In genomic region chr17:45394913-45395568, GRCh38 we compare ENCODE assay signal across 1 cellular context.
TF ChIP-seq lines count a peak whose summit lies in the region.

No MANE protein-coding gene starts in this region.

TF ChIP-seq in K562, 482 proteins besides CTCF, POLR2A, EP300 and RAD21 (continued from another document and continues in another):
- TF ChIP-seq PCBP1 (IDR thresholded peaks at IDR 0.05; ENCODE audit: low read depth, low read length, poor library complexity, severe bottlenecking) (peak; percentile 54), ZNF512 (tag; IDR thresholded peaks at IDR 0.05) (no peak), ZNF707 (CRISPR knock-in tag; conservative IDR thresholded peaks at IDR 0.05) (no peak), TGIF2 (CRISPR knock-in tag; IDR thresholded peaks at IDR 0.05) (no peak), RFX1 (IDR thresholded peaks at IDR 0.05) (no peak), ZNF316 (IDR thresholded peaks at IDR 0.05) (no peak), KLF13 (tag; IDR thresholded peaks at IDR 0.05; ENCODE audit: borderline replicate concordance, low read depth) (no peak), HBP1 (CRISPR knock-in tag; IDR thresholded peaks at IDR 0.05) (no peak), E2F5 (CRISPR knock-in tag; IDR thresholded peaks at IDR 0.05) (no peak), ATF4 (CRISPR knock-in tag; IDR thresholded peaks at IDR 0.05) (no peak), RUNX1 (IDR thresholded peaks at IDR 0.05; ENCODE audit: low read depth) (no peak), POLR2AphosphoS5 (IDR thresholded peaks at IDR 0.05; ENCODE audit: control insufficient read depth, insufficient read depth, low read depth, low read length) (peak; percentile 79), STAT5A (IDR thresholded peaks at IDR 0.05; ENCODE audit: borderline replicate concordance, low read length) (peak; percentile 57; the same call in 1 of the 2 replicates), SAP30 (IDR thresholded peaks at IDR 0.05; ENCODE audit: borderline replicate concordance, insufficient read depth, low read depth, low read length, poor library complexity, severe bottlenecking) (no peak), RAD51 (IDR thresholded peaks at IDR 0.05; ENCODE audit: borderline replicate concordance, low read depth) (no peak), ZNF239 (CRISPR knock-in tag; IDR thresholded peaks at IDR 0.05) (no peak), TCF7 (IDR thresholded peaks at IDR 0.05; ENCODE audit: borderline replicate concordance) (no peak), CREB1 (IDR thresholded peaks at IDR 0.05) (peak; percentile 75), CREB1 (CRISPR knock-in tag; IDR thresholded peaks at IDR 0.05) (peak; percentile 80), ZNF696 (CRISPR knock-in tag; conservative IDR thresholded peaks at IDR 0.05) (no peak), HLTF (IDR thresholded peaks at IDR 0.05) (0 out of 2 replicates have a peak, but pooled peaks have one; percentile 77), ZNF778 (CRISPR knock-in tag; IDR thresholded peaks at IDR 0.05) (no peak), ZNF583 (CRISPR knock-in tag; IDR thresholded peaks at IDR 0.05) (no peak), CREB3 (tag; conservative IDR thresholded peaks at IDR 0.05; ENCODE audit: low read depth) (no peak), ZNF184 (CRISPR knock-in tag; IDR thresholded peaks at IDR 0.05) (no peak), ZNF165 (CRISPR knock-in tag; IDR thresholded peaks at IDR 0.05; ENCODE audit: borderline replicate concordance) (no peak), PKNOX1 (IDR thresholded peaks at IDR 0.05) (peak; percentile 24; the same call in 1 of the 2 replicates), LARP7 (IDR thresholded peaks at IDR 0.05) (no peak), PML (IDR thresholded peaks at IDR 0.05; ENCODE audit: low read length) (0 out of 2 replicates have a peak, but pooled peaks have one; percentile 48), PHB (CRISPR knock-in tag; IDR thresholded peaks at IDR 0.05) (no peak), HDAC1 (IDR thresholded peaks at IDR 0.05) (peak in 1 of 2 experiments; percentile 80; a peak in 1 of 4 replicates), MCM7 (IDR thresholded peaks at IDR 0.05) (no peak), MTA2 (IDR thresholded peaks at IDR 0.05; ENCODE audit: low read depth) (peak; percentile 69; the same call in 1 of the 2 replicates), TRIM28 (IDR thresholded peaks at IDR 0.05) (peak; percentile 33; the same call in 1 of the 2 replicates), SMAD1 (IDR thresholded peaks at IDR 0.05; ENCODE audit: low read depth, low read length, partially characterized antibody) (peak; percentile 51), MXI1 (IDR thresholded peaks at IDR 0.05; ENCODE audit: low read depth, low read length) (no peak), PTTG1 (tag; IDR thresholded peaks at IDR 0.05; ENCODE audit: low read depth) (no peak), MCM2 (IDR thresholded peaks at IDR 0.05; ENCODE audit: low read depth) (no peak), MCM3 (IDR thresholded peaks at IDR 0.05) (no peak), SRSF9 (IDR thresholded peaks at IDR 0.05; ENCODE audit: borderline replicate concordance, low read depth, low read length) (no peak), MAX (CRISPR knock-in tag; IDR thresholded peaks at IDR 0.05) (peak; percentile 58; the same call in 1 of the 2 replicates), ZNF518B (CRISPR knock-in tag; IDR thresholded peaks at IDR 0.05) (no peak), ZNF644 (tag; IDR thresholded peaks at IDR 0.05; ENCODE audit: low read depth) (no peak), RCOR1 (IDR thresholded peaks at IDR 0.05; ENCODE audit: borderline replicate concordance in 1 of 2, low read depth in 2 of 2, low read length in 2 of 2) (0 out of 4 replicates have a peak, but pooled peaks of 1 of the 2 experiments have one; percentile 63), IRF9 (tag; IDR thresholded peaks at IDR 0.05) (no peak), DDX20 (tag; IDR thresholded peaks at IDR 0.05; ENCODE audit: low read depth) (no peak), BCOR (IDR thresholded peaks at IDR 0.05) (peak; percentile 13), GATAD2A (IDR thresholded peaks at IDR 0.05) (peak; percentile 73; the same call in 1 of the 2 replicates), PATZ1 (CRISPR knock-in tag; IDR thresholded peaks at IDR 0.05; ENCODE audit: borderline replicate concordance) (no peak), DACH1 (IDR thresholded peaks at IDR 0.05; ENCODE audit: partially characterized antibody) (peak; percentile 20), SIN3B (IDR thresholded peaks at IDR 0.05; ENCODE audit: low read depth) (no peak), JUND (IDR thresholded peaks at IDR 0.05; ENCODE audit: borderline replicate concordance, low read depth, low read length) (peak; percentile 38; the same call in 1 of the 2 replicates), JUND (tag; IDR thresholded peaks at IDR 0.05; ENCODE audit: borderline replicate concordance, low read depth, low read length) (peak; percentile 11; the same call in 1 of the 3 replicates), TSHZ1 (CRISPR knock-in tag; IDR thresholded peaks at IDR 0.05) (no peak)
